In the genomic region with DNA sequence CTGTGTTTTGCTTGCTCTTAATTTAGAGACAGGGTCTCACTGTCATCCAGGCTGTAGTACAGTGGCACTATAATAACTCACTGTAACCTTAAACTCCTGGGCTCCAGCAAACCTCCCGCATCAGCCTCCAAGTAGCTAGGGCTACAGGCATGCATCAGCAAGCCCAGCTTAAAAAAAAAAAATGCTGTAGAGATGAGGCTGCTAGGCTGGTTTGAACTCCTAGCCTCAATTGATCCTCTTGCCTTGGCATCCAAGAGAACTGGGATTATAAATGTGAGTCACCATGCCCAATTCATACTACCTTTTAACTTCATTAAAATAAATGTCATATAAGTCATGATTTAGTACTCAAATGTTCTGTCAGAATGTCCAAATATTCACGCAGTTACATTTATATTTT, we compare ENCODE assay signal across 37 cellular contexts.
"Had no signal": no experiment of that assay in that cellular context is flagged by ENCODE, and none has a peak within 500 bp of the region (broad histone marks: within the 10 kb centered on the region; RNA-seq: fewer than 3 reads in every experiment).

No MANE protein-coding gene starts in this region.

- H3K4me3 Mint-ChIP-seq: activated B cell treated with CpG ODN at 0.5 μM for 24 hours; activated CD4-positive, alpha-beta memory T cell treated with anti-CD3 and anti-CD28 coated beads for 36 hours; activated CD8-positive, alpha-beta memory T cell treated with anti-CD3 and anti-CD28 coated beads, Interleukin-2, amount 10 ng/mL, durations not matched to agents 7 days and 5 days; activated CD8-positive, alpha-beta T cell treated with anti-CD3 and anti-CD28 coated beads, Interleukin-2, amount 10 ng/mL, durations not matched to agents 7 days and 5 days; activated naive CD4-positive, alpha-beta T cell treated with anti-CD3 and anti-CD28 coated beads for 36 hours; activated naive CD4-positive, alpha-beta T cell treated with anti-CD3 and anti-CD28 coated beads, Interleukin-2, amount 50 U/mL, for 24 hours; activated naive CD8-positive, alpha-beta T cell treated with anti-CD3 and anti-CD28 coated beads for 36 hours; activated naive CD8-positive, alpha-beta T cell treated with anti-CD3 and anti-CD28 coated beads, Interleukin-2, amount 50 U/mL, for 24 hours; activated T-helper 1 cell treated with anti-CD3 and anti-CD28 coated beads, Interleukin-12 subunit alpha, Interleukin-12 subunit beta, Interleukin-2, Interleukin-4 antibody, amounts not matched to agents 30 ng/mL and 10 ng/mL and 1 ng/mL, durations not matched to agents 14 hours and 24 hours and 36 hours; T-cell; T-helper 1 cell treated with Interleukin-12 subunit alpha and Interleukin-12 subunit beta and Interleukin-4 antibody, amounts not matched to agents 30 μg/mL and 1 μg/mL, for 36 hours; T-helper 2 cell treated with Interferon-gamma antibody and Interleukin-4, amounts not matched to agents 5 μg/mL and 100 μg/mL, for 36 hours had no signal

- H3K27me3 Mint-ChIP-seq: activated B cell treated with CpG ODN at 0.5 μM for 24 hours; activated CD4-positive, alpha-beta memory T cell treated with anti-CD3 and anti-CD28 coated beads for 36 hours; activated CD8-positive, alpha-beta memory T cell treated with anti-CD3 and anti-CD28 coated beads, Interleukin-2, amount 10 ng/mL, durations not matched to agents 7 days and 5 days; activated naive CD4-positive, alpha-beta T cell treated with anti-CD3 and anti-CD28 coated beads, Interleukin-2, amount 50 U/mL, for 24 hours; activated naive CD8-positive, alpha-beta T cell treated with anti-CD3 and anti-CD28 coated beads for 36 hours; activated naive CD8-positive, alpha-beta T cell treated with anti-CD3 and anti-CD28 coated beads, Interleukin-2, amount 50 U/mL, for 24 hours; T-cell had no signal

- H3K4me1 ChIP-seq: adrenal gland, body of pancreas, colonic mucosa had no signal

- ATAC-seq: activated CD4-positive, CD25-positive, alpha-beta regulatory T cell treated with anti-CD3 and anti-CD28 coated beads, Interleukin-2, amount 50 U/mL, for 24 hours; activated CD8-positive, alpha-beta memory T cell treated with anti-CD3 and anti-CD28 coated beads, Interleukin-2, amount 10 ng/mL, durations not matched to agents 7 days and 5 days; activated CD8-positive, alpha-beta T cell treated with anti-CD3 and anti-CD28 coated beads, Interleukin-2, amount 10 ng/mL, durations not matched to agents 7 days and 5 days; activated naive CD8-positive, alpha-beta T cell treated with anti-CD3 and anti-CD28 coated beads, Interleukin-2, amount 50 U/mL, for 24 hours; body of pancreas; T-cell had no signal

- H3K27ac Mint-ChIP-seq: activated B cell treated with CpG ODN at 0.5 μM for 24 hours; activated CD4-positive, alpha-beta memory T cell treated with anti-CD3 and anti-CD28 coated beads for 36 hours; activated CD8-positive, alpha-beta memory T cell treated with anti-CD3 and anti-CD28 coated beads, Interleukin-2, amount 10 ng/mL, durations not matched to agents 7 days and 5 days; activated CD8-positive, alpha-beta T cell treated with anti-CD3 and anti-CD28 coated beads, Interleukin-2, amount 10 ng/mL, durations not matched to agents 7 days and 5 days; activated naive CD4-positive, alpha-beta T cell treated with anti-CD3 and anti-CD28 coated beads for 36 hours; activated naive CD4-positive, alpha-beta T cell treated with anti-CD3 and anti-CD28 coated beads, Interleukin-2, amount 50 U/mL, for 24 hours; activated naive CD8-positive, alpha-beta T cell treated with anti-CD3 and anti-CD28 coated beads for 36 hours; activated naive CD8-positive, alpha-beta T cell treated with anti-CD3 and anti-CD28 coated beads, Interleukin-2, amount 50 U/mL, for 24 hours; activated T-helper 1 cell treated with anti-CD3 and anti-CD28 coated beads, Interleukin-12 subunit alpha, Interleukin-12 subunit beta, Interleukin-2, Interleukin-4 antibody, amounts not matched to agents 30 ng/mL and 10 ng/mL and 1 ng/mL, durations not matched to agents 14 hours and 24 hours and 36 hours; activated T-helper 2 cell treated with anti-CD3 and anti-CD28 coated beads, Interferon-gamma antibody, Interleukin-2, Interleukin-4, amounts not matched to agents 10 μg/mL and 5 μg/mL and 100 μg/mL, durations not matched to agents 14 hours and 24 hours and 36 hours; T-cell; T-helper 1 cell treated with Interleukin-12 subunit alpha and Interleukin-12 subunit beta and Interleukin-4 antibody, amounts not matched to agents 30 μg/mL and 1 μg/mL, for 36 hours; T-helper 2 cell treated with Interferon-gamma antibody and Interleukin-4, amounts not matched to agents 5 μg/mL and 100 μg/mL, for 36 hours had no signal

- H3K27ac ChIP-seq: adrenal gland, body of pancreas, cardiac muscle cell, colonic mucosa, esophagus squamous epithelium, WERI-Rb-1 had no signal

- H3K36me3 ChIP-seq: adrenal gland, cardiac muscle cell, colonic mucosa, esophagus squamous epithelium, WERI-Rb-1 had no signal

- H3K36me3 Mint-ChIP-seq: activated CD4-positive, alpha-beta memory T cell treated with anti-CD3 and anti-CD28 coated beads for 36 hours; activated CD8-positive, alpha-beta memory T cell treated with anti-CD3 and anti-CD28 coated beads, Interleukin-2, amount 10 ng/mL, durations not matched to agents 7 days and 5 days; activated naive CD4-positive, alpha-beta T cell treated with anti-CD3 and anti-CD28 coated beads, Interleukin-2, amount 50 U/mL, for 24 hours; activated naive CD8-positive, alpha-beta T cell treated with anti-CD3 and anti-CD28 coated beads for 36 hours; T-cell had no signal

- H3K9me3 ChIP-seq: adrenal gland, body of pancreas, colonic mucosa had no signal

- DNase-seq: activated B cell treated with CpG ODN at 0.5 μM for 24 hours; activated CD4-positive, alpha-beta memory T cell treated with anti-CD3 and anti-CD28 coated beads for 36 hours; activated CD4-positive, alpha-beta T cell treated with anti-CD3 and anti-CD28 coated beads for 48 hours; activated CD8-positive, alpha-beta memory T cell treated with anti-CD3 and anti-CD28 coated beads, Interleukin-2, amount 10 ng/mL, durations not matched to agents 7 days and 5 days; activated CD8-positive, alpha-beta memory T cell treated with anti-CD3 and anti-CD28 coated beads, Interleukin-2, amount 50 U/mL, for 4 hours; activated CD8-positive, alpha-beta T cell treated with anti-CD3 and anti-CD28 coated beads, Interleukin-2, amount 10 ng/mL, durations not matched to agents 7 days and 5 days; activated effector memory CD4-positive, alpha-beta T cell treated with anti-CD3 and anti-CD28 coated beads, Interleukin-2, amount 50 U/mL, for 16 hours; activated naive CD4-positive, alpha-beta T cell treated with anti-CD3 and anti-CD28 coated beads for 36 hours; activated naive CD8-positive, alpha-beta T cell treated with anti-CD3 and anti-CD28 coated beads for 36 hours; activated naive CD8-positive, alpha-beta T cell treated with anti-CD3 and anti-CD28 coated beads, Interleukin-2, amount 50 U/mL, for 24 hours; activated T-cell treated with anti-CD3 and anti-CD28 coated beads, Interleukin-2, amount 50 U/mL, for 1 hour; activated T-cell treated with anti-CD3 and anti-CD28 coated beads, Interleukin-2, amount 50 U/mL, for 48 hours; adrenal gland; amygdala; aorta; body of pancreas; central memory CD4-positive, alpha-beta T cell; cerebellar nuclear complex; colonic mucosa; effector CD8-positive, alpha-beta T cell; erythroblast; esophagus squamous epithelium; head of caudate nucleus; SW 1271; T-cell; T1000; WERI-Rb-1 had no signal

- H3K4me1 Mint-ChIP-seq: activated B cell treated with CpG ODN at 0.5 μM for 24 hours; activated CD8-positive, alpha-beta memory T cell treated with anti-CD3 and anti-CD28 coated beads, Interleukin-2, amount 10 ng/mL, durations not matched to agents 7 days and 5 days; activated naive CD4-positive, alpha-beta T cell treated with anti-CD3 and anti-CD28 coated beads, Interleukin-2, amount 50 U/mL, for 24 hours; activated naive CD8-positive, alpha-beta T cell treated with anti-CD3 and anti-CD28 coated beads for 36 hours; activated naive CD8-positive, alpha-beta T cell treated with anti-CD3 and anti-CD28 coated beads, Interleukin-2, amount 50 U/mL, for 24 hours; T-cell had no signal

- H3K27me3 ChIP-seq: adrenal gland, body of pancreas, cardiac muscle cell, colonic mucosa, esophagus squamous epithelium had no signal

- FAIRE-seq: endometrium, endothelial cell of umbilical vein, frontal cortex had no signal

- H3K4me3 ChIP-seq: adrenal gland, body of pancreas, cardiac muscle cell, colonic mucosa, esophagus squamous epithelium had no signal
